In the genomic region with DNA sequence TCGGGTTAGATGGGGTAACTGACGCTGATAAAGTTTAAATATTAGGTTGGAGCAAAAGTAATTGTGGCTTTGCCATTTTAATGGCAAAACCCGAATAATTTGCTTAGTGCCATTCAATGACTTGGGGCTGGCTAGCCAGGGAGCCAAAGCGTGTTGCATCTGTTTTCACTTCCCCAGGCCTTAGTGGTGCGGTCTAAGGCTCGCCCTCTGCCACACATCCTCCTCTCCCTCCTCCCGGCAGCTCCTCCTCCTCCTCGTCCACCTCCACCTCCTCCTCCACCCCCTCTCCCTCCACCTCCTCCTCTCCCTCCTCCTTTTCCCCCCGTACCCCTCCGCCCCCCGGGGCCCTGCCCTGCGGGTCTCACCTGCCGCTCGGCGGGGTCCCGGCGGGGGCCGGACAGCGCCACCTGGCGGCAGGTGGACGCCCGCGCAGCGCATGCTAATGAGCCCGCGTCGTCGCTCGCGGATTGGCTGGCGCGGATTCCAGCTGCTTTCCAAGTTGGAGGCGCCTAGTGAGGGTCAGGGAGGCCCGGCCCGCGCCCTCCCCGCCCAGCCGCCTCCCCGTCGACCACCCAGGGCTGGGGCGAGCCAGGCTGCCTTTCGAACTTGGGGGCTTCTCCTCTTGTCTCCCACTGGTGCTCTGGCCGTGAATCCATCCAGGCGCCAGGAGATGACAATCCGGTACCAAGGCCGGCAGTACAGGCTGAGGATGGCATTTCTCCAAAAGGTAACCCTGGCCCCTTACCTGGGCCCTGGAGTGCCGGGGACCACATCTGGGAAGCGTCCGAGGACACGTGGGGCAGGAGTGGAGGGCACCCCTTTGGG, we compare ENCODE assay signal across 8 cellular contexts. TPM values are rescaled to one million over a fixed set of nuclear protein-coding genes. Genes with fewer than 3 reads are reported as not detected.
A peak's percentile ranks its signal among the peaks of the same experiment; 100 is the strongest.
DNase-seq lines count a peak whose midpoint lies in the region; TF ChIP-seq lines count a peak whose summit lies in the region.

No MANE protein-coding gene starts in this region.

- TF ChIP-seq CTCF in GM10266 (IDR thresholded peaks at IDR 0.05; ENCODE audit: control insufficient read depth, insufficient read depth, low read depth, missing control alignments): peak; percentile 95
- peak; percentile 92 for TF ChIP-seq CTCF in HFFc6 (IDR thresholded peaks at IDR 0.05)
- TF ChIP-seq CTCF in type B pancreatic cell (conservative IDR thresholded peaks at IDR 0.05): peak; percentile 91

- DNase-seq in GM10266 (ENCODE audit: extremely low spot score): peak; percentile 85
- DNase-seq in HFFc6: peak; percentile 30
- peak; percentile 90 for DNase-seq in NAMALWA (ENCODE audit: low spot score)
- DNase-seq in SKM-1 (lab: John Stamatoyannopoulos, UW; ENCODE audit: unreplicated experiment): peak; percentile 46
- peak; percentile 96 for DNase-seq in cardiac septum (ENCODE audit: low spot score)
- peak; percentile 81 for DNase-seq in pons (ENCODE audit: low spot score)
- peak; percentile 84 for DNase-seq in type B pancreatic cell (ENCODE audit: extremely low spot score, unreplicated experiment)

- H3K4me3 Mint-ChIP-seq in HFFc6: peak overlapping the region; percentile 76
- H3K4me3 Mint-ChIP-seq in activated naive CD8-positive, alpha-beta T cell: peak overlapping the region; percentile 88
- peak overlapping the region; percentile 82 for H3K4me3 Mint-ChIP-seq in type B pancreatic cell

- H3K9me3 Mint-ChIP-seq in HFFc6 (no peaks in the 10 kb centered on the region), type B pancreatic cell (no peaks in the 10 kb centered on the region)
- no peaks in the 10 kb centered on the region for H3K9me3 Mint-ChIP-seq in activated naive CD8-positive, alpha-beta T cell (ENCODE audit: low read depth)

- peak overlapping the region; percentile 63 for H3K27ac Mint-ChIP-seq in HFFc6
- peak overlapping the region; percentile 92 for H3K27ac Mint-ChIP-seq in activated naive CD8-positive, alpha-beta T cell
- peak overlapping the region; percentile 39 for H3K27ac Mint-ChIP-seq in type B pancreatic cell

- H3K4me1 Mint-ChIP-seq in HFFc6 (ENCODE audit: low read depth) (peaks cover 35% of the 10 kb centered on the region), type B pancreatic cell (ENCODE audit: unreplicated experiment) (peaks cover 18% of the 10 kb centered on the region)
- peaks cover 23% of the 10 kb centered on the region for H3K4me1 Mint-ChIP-seq in activated naive CD8-positive, alpha-beta T cell (ENCODE audit: low read depth)

- H3K27me3 Mint-ChIP-seq in HFFc6 (ENCODE audit: insufficient read depth) (peaks cover 2% of the 10 kb centered on the region), type B pancreatic cell (no peaks in the 10 kb centered on the region)
- H3K27me3 Mint-ChIP-seq in activated naive CD8-positive, alpha-beta T cell: no peaks in the 10 kb centered on the region

- H3K36me3 Mint-ChIP-seq in HFFc6 (ENCODE audit: low read depth) (no peaks in the 10 kb centered on the region), type B pancreatic cell (no peaks in the 10 kb centered on the region)
- H3K36me3 Mint-ChIP-seq in activated naive CD8-positive, alpha-beta T cell: no peaks in the 10 kb centered on the region

- intact Hi-C loops in cardiac septum (cut with DNase I): loop anchor here (5.0 kb wide), 2 partner anchors 43 to 138 kb away; a partner anchor contains a TSS

RNA-seq across cellular contexts. Expression of a gene that starts 36.6 kb away (rescaled TPM):
- under 1 TPM; 0.31 to 0.97 (median 0.42) TPM for total RNA-seq in HFFc6 (2021; fragmentation: NEBNext Ultra II Directional; extraction: Animal tissue kit (Norgen Biotek cat#: 25700))
- total RNA-seq in cardiac septum (0.38 TPM), type B pancreatic cell (ENCODE audit: low replicate concordance) (5.1 and 5.5 TPM in 2 replicates)

RNA-seq across cellular contexts. Expression of a gene that starts 44.0 kb away (rescaled TPM):
- 10 to 100 TPM; 23.3 to 31.8 (median 27.9) TPM for total RNA-seq in HFFc6 (2021; fragmentation: NEBNext Ultra II Directional; extraction: Animal tissue kit (Norgen Biotek cat#: 25700))
- 19.0 TPM for total RNA-seq in cardiac septum
- 36.0 and 43.3 TPM in 2 replicates for total RNA-seq in type B pancreatic cell (ENCODE audit: low replicate concordance)

Comparison
In these comparisons a context has a peak if more than half of its experiments do, and no peak if none do; other contexts are left out.
1. Peak in every context shown above with its lines: DNase-seq.
2. DNase-seq: peak in every context shown above with its lines; median percentile 96 in cardiac septum; 90 in NAMALWA; 85 in GM10266; 84 in type B pancreatic cell; 81 in pons; 46 in SKM-1; 30 in HFFc6.
3. H3K27ac Mint-ChIP-seq: peak in every context shown above with its lines; median percentile 92 in activated naive CD8-positive, alpha-beta T cell; 63 in HFFc6; 39 in type B pancreatic cell.